Comparison of ENCODE assay signal across 9 cellular contexts in the genomic region with DNA sequence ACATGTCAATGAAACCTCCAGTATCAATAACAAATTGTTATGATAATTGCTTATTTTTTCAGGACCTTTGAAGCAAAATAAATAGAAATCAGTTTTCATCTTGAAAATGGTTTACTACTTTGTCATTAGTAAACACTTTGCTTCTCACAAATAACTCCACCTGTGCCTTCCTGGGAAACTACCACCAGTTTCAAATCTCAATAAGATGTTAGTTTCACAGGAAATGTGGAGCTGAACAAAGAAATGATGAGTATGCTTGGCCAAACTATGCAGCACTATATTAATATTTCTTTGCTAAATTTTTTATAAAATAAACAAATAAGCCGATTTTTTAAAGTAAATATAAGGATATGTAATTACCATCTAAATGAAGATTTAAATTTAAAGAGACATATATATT.
"Had no signal": no experiment of that assay in that cellular context is flagged by ENCODE, and none has a peak within 500 bp of the region (broad histone marks: within the 10 kb centered on the region; RNA-seq: fewer than 3 reads in every experiment).

No MANE protein-coding gene starts in this region.

- ATAC-seq: HCT116, K562 had no signal

- H3K4me3 ChIP-seq: GM23248, HAP-1, K562 had no signal

- H3K4me1 ChIP-seq: HAP-1 had no signal

- H3K9ac ChIP-seq: GM23248 had no signal

- H3K36me3 ChIP-seq: HAP-1 had no signal

- H3K27ac ChIP-seq: GM23248 had no signal

- H3K9me3 ChIP-seq: HAP-1 had no signal

- DNase-seq: GM23248, GOT3, H7, HFFc6, IMR-90, KG1 had no signal

- H2AFZ ChIP-seq: GM23248 had no signal
